In genomic region chr14:35218176-35218575, GRCh38 we compare ENCODE assay signal across 5 cellular contexts.
DNase-seq lines count a peak whose midpoint lies in the region; ATAC-seq, FAIRE-seq and TF ChIP-seq lines count a peak whose summit lies in the region.
"Not testable (repeated sequence)": the region's sequence is repeated elsewhere in the genome, so short reads cannot be mapped to it uniquely, and the experiment has no call there.

No MANE protein-coding gene starts in this region.

- H4K20me1 ChIP-seq in K562 (replicated peaks; ENCODE audit: control insufficient read depth, insufficient read depth, low read length); HepG2 (ENCODE audit: insufficient read depth, low read length): not testable (repeated sequence)

- not testable (repeated sequence) for H3K9me1 ChIP-seq in K562 (ENCODE audit: control insufficient read depth, insufficient read depth, low read length)

- not testable (repeated sequence) for H3K36me3 Mint-ChIP-seq in WTC11
- H3K36me3 Mint-ChIP-seq in natural killer cell treated with Interleukin-12 subunit alpha and Interleukin-12 subunit beta and Interleukin-15 and Interleukin-18, amount 100 ng/mL, for 72 hours = peaks cover 16% of the 10 kb centered on the region

- FAIRE-seq in K562 (lab: Jason Lieb, UNC); HepG2 (lab: Jason Lieb, UNC): not testable (repeated sequence)

- H3K4me1 ChIP-seq in HEK293 (ENCODE audit: control insufficient read depth, insufficient read depth, low read length); K562 (replicated peaks in 1 of 2; ENCODE audit: control insufficient read depth in 2 of 2, insufficient read depth in 2 of 2, low read length in 2 of 2): not testable (repeated sequence)
- peaks cover 17% of the 10 kb centered on the region for H3K4me1 ChIP-seq in HepG2 (ENCODE audit: insufficient read depth, low read length)

- intact Hi-C loops in K562 (cut with micrococcal nuclease); HepG2 (cut with micrococcal nuclease; ENCODE audit: unreplicated experiment): not testable (repeated sequence)

- H3K9ac ChIP-seq in K562 (ENCODE audit: insufficient read depth in 1 of 2, low read depth in 2 of 2, low read length in 2 of 2); HepG2 (ENCODE audit: insufficient read depth, low read depth, low read length): not testable (repeated sequence)

- not testable (repeated sequence) for TF ChIP-seq CTCF in HEK293 (tag by site-specific recombination; IDR thresholded peaks at IDR 0.05); WTC11 (IDR thresholded peaks at IDR 0.05); K562 (IDR thresholded peaks at IDR 0.05 in 2 of 3, conservative IDR thresholded peaks at IDR 0.05 in 1 of 3; ENCODE audit: insufficient read depth in 2 of 3, low read depth in 1 of 3, low read length in 3 of 3); HepG2 (CRISPR knock-in tag; IDR thresholded peaks at IDR 0.05)

- POLR2A ChIA-PET in HEK293 (lab: Yijun Ruan, JAX) (interaction anchor here (1.5 kb wide), 1 partner anchor 186 kb away, joined by 4 read pairs; no protein-coding TSS in a partner anchor), K562 (lab: Yijun Ruan, JAX) (interaction anchor here (0.7 kb wide), 2 partner anchors 184 to 469 kb away, joined by 3 read pairs; no protein-coding TSS in a partner anchor)
- POLR2A ChIA-PET in WTC11 (lab: Charles Lee); HepG2 (lab: Yijun Ruan, JAX): not testable (repeated sequence)

- not testable (repeated sequence) for H3K4me2 ChIP-seq in K562 (ENCODE audit: insufficient read depth, low read length); HepG2 (ENCODE audit: low read depth, low read length)

- not testable (repeated sequence) for ATAC-seq in WTC11; K562; HepG2; natural killer cell treated with Interleukin-12 subunit alpha and Interleukin-12 subunit beta and Interleukin-15 and Interleukin-18, amount 100 ng/mL, for 72 hours

- H3K4me3 Mint-ChIP-seq in WTC11; natural killer cell treated with Interleukin-12 subunit alpha and Interleukin-12 subunit beta and Interleukin-15 and Interleukin-18, amount 100 ng/mL, for 72 hours: not testable (repeated sequence)

- not testable (repeated sequence) for H3K9me3 Mint-ChIP-seq in WTC11; natural killer cell treated with Interleukin-12 subunit alpha and Interleukin-12 subunit beta and Interleukin-15 and Interleukin-18, amount 100 ng/mL, for 72 hours

- TF ChIP-seq EP300 in K562 (IDR thresholded peaks at IDR 0.05; ENCODE audit: low read length); HepG2 (IDR thresholded peaks at IDR 0.05; ENCODE audit: low read depth in 2 of 2, low read length in 2 of 2); HepG2 (CRISPR knock-in tag; IDR thresholded peaks at IDR 0.05; ENCODE audit: borderline replicate concordance): not testable (repeated sequence)

- not testable (repeated sequence) for H3K9me3 ChIP-seq in HEK293 (ENCODE audit: control insufficient read depth, insufficient read depth, low read depth, low read length); K562 (replicated peaks; ENCODE audit: control insufficient read depth, insufficient read depth, low read depth, low read length); HepG2 (ENCODE audit: low read length)

- H3K27ac Mint-ChIP-seq in WTC11 = not testable (repeated sequence)
- peak overlapping the region; percentile 62 to 89 for H3K27ac Mint-ChIP-seq in natural killer cell treated with Interleukin-12 subunit alpha and Interleukin-12 subunit beta and Interleukin-15 and Interleukin-18, amount 100 ng/mL, for 72 hours

- H3K27me3 ChIP-seq in K562 (ENCODE audit: control insufficient read depth in 2 of 2, insufficient read depth in 2 of 2, low read length in 2 of 2); HepG2 (ENCODE audit: control insufficient read depth in 1 of 2, insufficient read depth in 2 of 2, low read length in 2 of 2): not testable (repeated sequence)

- not testable (repeated sequence) for DNase-seq in WTC11 (ENCODE audit: low spot score); K562 (ENCODE audit: extremely low read depth in 1 of 4, low spot score in 3 of 4); HepG2 (ENCODE audit: low spot score); natural killer cell treated with Interleukin-12 subunit alpha and Interleukin-12 subunit beta and Interleukin-15 and Interleukin-18, amount 100 ng/mL, for 72 hours (ENCODE audit: low spot score)

- CTCF ChIA-PET in HEK293 (lab: Yijun Ruan, JAX) = interaction anchor here (0.9 to 1.4 kb wide), 2 partner anchors 12 to 195 kb away, joined by 3 to 4 read pairs; no protein-coding TSS in a partner anchor
- CTCF ChIA-PET in WTC11 (lab: Charles Lee); K562 (lab: Yijun Ruan, JAX; ENCODE audit: low intra/inter-chr PET ratio); HepG2 (lab: Yijun Ruan, JAX; ENCODE audit: low intra/inter-chr PET ratio, low total read pairs): not testable (repeated sequence)

- not testable (repeated sequence) for H3K27ac ChIP-seq in HEK293 (ENCODE audit: extremely low read depth, low read depth, low read length); K562 (ENCODE audit: extremely low read depth, low read depth, low read length); HepG2 (ENCODE audit: extremely low read length, insufficient read depth, low read length)

- in situ Hi-C loops in K562 (cut with MboI) = loop anchor here (5.0 kb wide), 1 partner anchor 189 kb away; no protein-coding TSS in a partner anchor
- in situ Hi-C loops in HepG2 (cut with HindIII; ENCODE audit: extremely low pct_ligation_motif_present, low pct_unique_long_range_greater_than_20kb) = not testable (repeated sequence)

- TF ChIP-seq POLR2A in K562 (conservative IDR thresholded peaks at IDR 0.05); HepG2 (IDR thresholded peaks at IDR 0.05; ENCODE audit: insufficient read depth in 1 of 2, low read depth in 2 of 2, low read length in 2 of 2): not testable (repeated sequence)

- WGBS in K562 (ENCODE audit: insufficient coverage, low coverage, missing lambda C conversion rate) = 93% methylated on average over 2 of the region's 2 CpGs
- WGBS in HepG2 (ENCODE audit: low lambda C conversion rate) = 96% methylated on average over 2 of the region's 2 CpGs

- not testable (repeated sequence) for H3K4me3 ChIP-seq in HEK293 (ENCODE audit: low read depth, low read length); K562; HepG2 (replicated peaks in 1 of 3; ENCODE audit: insufficient read depth in 1 of 3, low read depth in 2 of 3, low read length in 3 of 3)

- not testable (repeated sequence) for H3K79me2 ChIP-seq in K562 (ENCODE audit: control insufficient read depth, insufficient read depth, low read length); HepG2 (ENCODE audit: insufficient read depth, low read length)

- TF ChIP-seq RAD21 in K562 (CRISPR knock-in tag; conservative IDR thresholded peaks at IDR 0.05 in 1 of 2, IDR thresholded peaks at IDR 0.05 in 1 of 2); HepG2 (CRISPR knock-in tag; IDR thresholded peaks at IDR 0.05): not testable (repeated sequence)

- not testable (repeated sequence) for H3K27me3 Mint-ChIP-seq in WTC11 (ENCODE audit: low read depth); natural killer cell treated with Interleukin-12 subunit alpha and Interleukin-12 subunit beta and Interleukin-15 and Interleukin-18, amount 100 ng/mL, for 72 hours

- not testable (repeated sequence) for BruUV-seq in K562 (replicated peaks; lab: Mats Ljungman, UMichigan); HepG2 (replicated peaks; lab: Mats Ljungman, UMichigan)

- H3K4me1 Mint-ChIP-seq in WTC11 = not testable (repeated sequence)
- peaks cover 50 to 57% of the 10 kb centered on the region in 2 donors for H3K4me1 Mint-ChIP-seq in natural killer cell treated with Interleukin-12 subunit alpha and Interleukin-12 subunit beta and Interleukin-15 and Interleukin-18, amount 100 ng/mL, for 72 hours (ENCODE audit: low read depth in 2 of 2)

- H2AFZ ChIP-seq in K562 (ENCODE audit: low read depth, low read length); HepG2 (ENCODE audit: low read length): not testable (repeated sequence)

- H3K36me3 ChIP-seq in HEK293 (ENCODE audit: control insufficient read depth in 2 of 2, insufficient read depth in 1 of 2, low read length in 2 of 2); K562 (ENCODE audit: control insufficient read depth, insufficient read depth, low read length): not testable (repeated sequence)
- H3K36me3 ChIP-seq in HepG2 (replicated peaks in 1 of 2; ENCODE audit: control insufficient read depth in 1 of 2, insufficient read depth in 2 of 2, low read length in 2 of 2) = peaks cover 5 to 16% of the 10 kb centered on the region in 2 experiments; a peak in 3 of 5 replicates

TF ChIP-seq in HEK293, 187 proteins besides CTCF, POLR2A, EP300 and RAD21:
- 0 out of 2 replicates have a peak, but pooled peaks have one; percentile 25 for TF ChIP-seq ZNF121 (tag by site-specific recombination; IDR thresholded peaks at IDR 0.05)

TF ChIP-seq in WTC11, 78 proteins besides CTCF, POLR2A, EP300 and RAD21:
- TF ChIP-seq ZNF121 (CRISPR knock-in tag; IDR thresholded peaks at IDR 0.05) = peak; percentile 62; the same call in 1 of the 2 replicates

TF ChIP-seq in K562, 482 proteins besides CTCF, POLR2A, EP300 and RAD21:
- peak; percentile 73 for TF ChIP-seq ZNF121 (CRISPR knock-in tag; conservative IDR thresholded peaks at IDR 0.05)
TF ChIP-seq in K562: peak in this region for 1; not testable (repeated sequence) for 481.

TF ChIP-seq in HepG2, 621 proteins besides CTCF, POLR2A, EP300 and RAD21:
- TF ChIP-seq ZNF121 (CRISPR knock-in tag; IDR thresholded peaks at IDR 0.05) = peak; percentile 83
